In the genomic region with DNA sequence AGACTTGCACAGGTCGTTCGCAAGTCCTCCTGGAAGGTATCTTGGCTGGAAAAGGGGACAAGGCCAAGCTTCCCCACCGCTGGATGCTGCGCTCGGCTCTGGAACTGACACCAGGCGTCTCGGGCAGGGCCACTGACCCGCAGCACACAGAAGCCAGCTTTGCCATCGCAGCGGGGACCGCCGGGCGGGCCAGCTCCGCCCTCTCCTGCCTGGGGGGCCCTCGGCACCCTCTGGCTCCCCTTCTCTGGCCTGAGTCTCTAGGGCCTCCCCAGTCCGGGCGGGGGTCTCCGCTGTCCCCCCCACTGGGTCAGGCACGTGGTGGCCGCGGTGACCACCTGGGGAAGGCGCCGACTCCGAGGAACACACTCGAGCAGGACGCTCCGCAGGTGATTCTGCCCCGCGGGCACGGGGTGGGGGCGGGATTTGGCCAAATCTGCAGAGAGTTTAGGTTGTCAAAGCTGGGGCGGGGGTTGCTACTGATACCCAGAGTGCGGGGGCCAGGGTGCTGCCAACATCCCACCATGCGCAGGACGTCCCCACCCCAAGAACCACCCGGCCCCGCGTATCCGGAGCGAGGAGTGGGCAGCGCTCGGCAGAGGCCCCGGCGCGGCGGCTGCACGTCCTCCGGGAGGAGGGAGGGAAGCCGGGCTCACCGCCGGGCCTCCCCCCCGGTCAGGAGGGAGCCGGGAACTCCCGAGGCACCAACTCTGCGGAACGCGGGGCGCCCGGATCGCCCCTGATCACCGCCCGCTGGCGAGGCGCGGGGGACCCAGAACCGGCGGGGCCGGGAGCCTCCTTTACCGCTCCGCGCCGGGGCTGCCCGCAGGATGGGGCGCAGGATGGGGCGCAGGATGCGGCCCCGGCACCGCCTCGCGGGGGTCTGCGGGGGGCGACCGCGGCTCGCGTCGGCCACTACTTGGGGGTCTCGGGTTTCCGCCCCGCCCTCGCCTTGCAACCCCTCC, we compare ENCODE assay signal across 9 cellular contexts. TPM values are rescaled to one million over a fixed set of nuclear protein-coding genes. Genes with fewer than 3 reads are reported as not detected.
A peak's percentile ranks its signal among the peaks of the same experiment; 100 is the strongest.
DNase-seq lines count a peak whose midpoint lies in the region; ATAC-seq, FAIRE-seq and TF ChIP-seq lines count a peak whose summit lies in the region.
"Had no signal": no experiment of that assay in that cellular context is flagged by ENCODE, and none has a peak within 500 bp of the region (broad histone marks: within the 10 kb centered on the region; RNA-seq: fewer than 3 reads in every experiment).

No MANE protein-coding gene starts in this region.

- no peak for FAIRE-seq in A549 (lab: Jason Lieb, UNC)
- FAIRE-seq: colon had no signal

- WGBS in A549 (ENCODE audit: missing lambda C conversion rate): 11% methylated on average over 21 of the region's 91 CpGs

- POLR2A ChIA-PET in A549 (lab: Yijun Ruan, JAX): interaction anchor here (0.6 to 2.0 kb wide), 5 partner anchors 9 to 33 kb away, joined by 3 to 14 read pairs (median 5); no protein-coding TSS in a partner anchor

- no peak for TF ChIP-seq EP300 in A549 (IDR thresholded peaks at IDR 0.05)

- no peaks in the 10 kb centered on the region for H3K36me3 ChIP-seq in iPS-20b (ENCODE audit: insufficient read depth, low read depth, low read length)

- no peak for DNase-seq in A549 (ENCODE audit: low read depth in 1 of 2, low spot score in 1 of 2)
- DNase-seq in HFFc6: no peak
- DNase-seq in activated CD4-positive, alpha-beta T cell treated with anti-CD3 and anti-CD28 coated beads, Interleukin-2, amount 50 U/mL, for 1 hour: no peak
- no peak for DNase-seq in occipital lobe (lab: John Stamatoyannopoulos, UW)

- H3K27ac Mint-ChIP-seq in HFFc6: no peak overlapping the region
- H3K27ac Mint-ChIP-seq in activated naive CD8-positive, alpha-beta T cell: no peak overlapping the region
- no peak overlapping the region for H3K27ac Mint-ChIP-seq in stimulated activated naive CD8-positive, alpha-beta T cell treated with anti-CD3 and anti-CD28 coated beads, Interleukin-15, Interleukin-2, amounts not matched to agents 100 ng/mL and 50 ng/mL, for 24 hours

- peaks cover 66% of the 10 kb centered on the region for H3K27me3 ChIP-seq in iPS-20b (ENCODE audit: insufficient read depth, low read length)

- CTCF ChIA-PET in A549 (lab: Yijun Ruan, JAX): interaction anchor here (1.0 to 3.6 kb wide), 5 partner anchors 15 to 411 kb away, joined by 3 to 31 read pairs (median 6); no protein-coding TSS in a partner anchor

- H3K4me2 ChIP-seq in A549: peak overlapping the region; percentile 99

- no peak overlapping the region for H3K9ac ChIP-seq in iPS-20b (ENCODE audit: low read depth, low read length)

- peak overlapping the region; percentile 77 for H3K4me3 ChIP-seq in A549
- H3K4me3 ChIP-seq in iPS-20b (ENCODE audit: low read length): peak overlapping the region; percentile 60; the same call in 1 of the 2 replicates

- H3K9me3 ChIP-seq in A549 (no peaks in the 10 kb centered on the region), iPS-20b (ENCODE audit: insufficient read depth, low read depth, low read length) (no peaks in the 10 kb centered on the region)

- H3K4me1 ChIP-seq in A549: peaks cover 19% of the 10 kb centered on the region
- H3K4me1 ChIP-seq in iPS-20b (ENCODE audit: insufficient read depth, low read length): peaks cover 3% of the 10 kb centered on the region; the same call in 1 of the 2 replicates

- ATAC-seq in A549 (peak; percentile 14 to 39; a peak in 5 of 6 replicates), HG02623 (IDR thresholded peaks at IDR 0.05; ENCODE audit: unreplicated experiment) (no peak)

- H3K27ac ChIP-seq in A549: peak overlapping the region; percentile 67 to 91
- no peak overlapping the region for H3K27ac ChIP-seq in iPS-20b (ENCODE audit: low read length)

- H3K4me1 Mint-ChIP-seq in HFFc6 (ENCODE audit: low read depth): peaks cover 29% of the 10 kb centered on the region
- peaks cover 17% of the 10 kb centered on the region for H3K4me1 Mint-ChIP-seq in activated naive CD8-positive, alpha-beta T cell (ENCODE audit: low read depth)
- H3K4me1 Mint-ChIP-seq in stimulated activated naive CD8-positive, alpha-beta T cell treated with anti-CD3 and anti-CD28 coated beads, Interleukin-15, Interleukin-2, amounts not matched to agents 100 ng/mL and 50 ng/mL, for 24 hours (ENCODE audit: low read depth): peaks cover 23% of the 10 kb centered on the region

- TF ChIP-seq CTCF in A549 (IDR thresholded peaks at IDR 0.05) (no peak), HFFc6 (IDR thresholded peaks at IDR 0.05) (no peak; the same call in 1 of the 2 replicates)

- H3K27me3 Mint-ChIP-seq in HFFc6 (ENCODE audit: insufficient read depth): peaks cover 15% of the 10 kb centered on the region
- H3K27me3 Mint-ChIP-seq in activated naive CD8-positive, alpha-beta T cell: no peaks in the 10 kb centered on the region
- peaks cover 20% of the 10 kb centered on the region for H3K27me3 Mint-ChIP-seq in stimulated activated naive CD8-positive, alpha-beta T cell treated with anti-CD3 and anti-CD28 coated beads, Interleukin-15, Interleukin-2, amounts not matched to agents 100 ng/mL and 50 ng/mL, for 24 hours

- peaks cover 15% of the 10 kb centered on the region for H3K36me3 Mint-ChIP-seq in HFFc6 (ENCODE audit: low read depth)
- H3K36me3 Mint-ChIP-seq in activated naive CD8-positive, alpha-beta T cell: no peaks in the 10 kb centered on the region
- H3K36me3 Mint-ChIP-seq in stimulated activated naive CD8-positive, alpha-beta T cell treated with anti-CD3 and anti-CD28 coated beads, Interleukin-15, Interleukin-2, amounts not matched to agents 100 ng/mL and 50 ng/mL, for 24 hours (ENCODE audit: low read depth): peaks cover 10% of the 10 kb centered on the region

- no peaks in the 10 kb centered on the region for H3K9me3 Mint-ChIP-seq in HFFc6
- H3K9me3 Mint-ChIP-seq in activated naive CD8-positive, alpha-beta T cell (ENCODE audit: low read depth): no peaks in the 10 kb centered on the region
- H3K9me3 Mint-ChIP-seq in stimulated activated naive CD8-positive, alpha-beta T cell treated with anti-CD3 and anti-CD28 coated beads, Interleukin-15, Interleukin-2, amounts not matched to agents 100 ng/mL and 50 ng/mL, for 24 hours: no peaks in the 10 kb centered on the region

- TF ChIP-seq POLR2A in A549 (IDR thresholded peaks at IDR 0.05; ENCODE audit: low read length): no peak

- TF ChIP-seq RAD21 in A549 (conservative IDR thresholded peaks at IDR 0.05 in 1 of 2, IDR thresholded peaks at IDR 0.05 in 1 of 2): no peak

- peak overlapping the region; percentile 24; the same call in 1 of the 2 replicates for H3K4me3 Mint-ChIP-seq in HFFc6
- H3K4me3 Mint-ChIP-seq in activated naive CD8-positive, alpha-beta T cell: peak overlapping the region; percentile 59
- H3K4me3 Mint-ChIP-seq in stimulated activated naive CD8-positive, alpha-beta T cell treated with anti-CD3 and anti-CD28 coated beads, Interleukin-15, Interleukin-2, amounts not matched to agents 100 ng/mL and 50 ng/mL, for 24 hours: peak overlapping the region; percentile 39

TF ChIP-seq in A549, 52 proteins besides CTCF, POLR2A, EP300 and RAD21:
- TF ChIP-seq HOXB13 (CRISPR knock-in tag; IDR thresholded peaks at IDR 0.05; ENCODE audit: low read depth) (no peak), KDM1A (IDR thresholded peaks at IDR 0.05; ENCODE audit: low read depth) (no peak), RFX5 (IDR thresholded peaks at IDR 0.05) (no peak), BCL3 (IDR thresholded peaks at IDR 0.05) (no peak), ZFP36 (IDR thresholded peaks at IDR 0.05; ENCODE audit: borderline replicate concordance, partially characterized antibody) (no peak), RNF2 (IDR thresholded peaks at IDR 0.05; ENCODE audit: borderline replicate concordance, low read depth) (peak; percentile 25; the same call in 1 of the 2 replicates), ESRRA (IDR thresholded peaks at IDR 0.05; ENCODE audit: borderline replicate concordance, low read length) (no peak)

RNA-seq across cellular contexts. Expression of gene METRNL, which starts 0.8 kb away (rescaled TPM):
- polyA plus RNA-seq in A549 (2011; rRNA removed) (1.4 and 1.7 TPM in 2 replicates), A549 (2017; fragmentation: RNase III; extraction: RNeasy Plus Mini Kit Qiagen cat#74134 plus additional on column Dnase treatment) (6.4 to 9.2 TPM (median 8.7 TPM) in 3 replicates)
- polyA plus RNA-seq in A549 (2012; cell fraction: cytosol; rRNA removed): 14.5 and 17.2 TPM in 2 replicates
- polyA plus RNA-seq in A549 (2012; cell fraction: nucleus; rRNA removed): 16.1 and 23.0 TPM in 2 replicates
- 0.58 and 1.9 TPM in 2 replicates for polyA minus RNA-seq in A549 (2011; rRNA and poly(A)+ RNA removed)
- 10 to 100 TPM; 54.4 to 96.7 (median 90.9) TPM for total RNA-seq in HFFc6 (2021; fragmentation: NEBNext Ultra II Directional; extraction: Animal tissue kit (Norgen Biotek cat#: 25700))
- total RNA-seq in occipital lobe: 22.3 TPM
